34 cellular contexts compared by ENCODE assay signal in the genomic region with DNA sequence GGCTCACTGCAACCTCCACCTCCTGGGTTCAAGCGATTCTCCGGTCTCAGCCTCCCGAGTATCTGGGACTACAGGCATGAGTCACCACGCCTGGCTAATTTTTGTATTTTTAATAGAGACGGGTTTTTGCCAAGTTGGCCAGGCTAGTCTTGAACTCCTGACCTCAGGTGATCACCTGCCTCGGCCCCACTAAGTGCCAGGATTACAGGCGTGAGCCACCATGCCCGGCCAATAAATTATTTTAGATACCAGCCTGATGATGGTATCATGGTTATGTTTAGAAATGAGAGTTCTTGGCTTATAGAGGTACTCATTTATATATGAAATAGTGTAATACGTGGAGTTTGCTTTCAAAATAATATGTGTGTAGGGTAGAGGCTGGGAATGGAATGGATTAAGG.
"Had no signal": no experiment of that assay in that cellular context is flagged by ENCODE, and none has a peak within 500 bp of the region (broad histone marks: within the 10 kb centered on the region; RNA-seq: fewer than 3 reads in every experiment).

No MANE protein-coding gene starts in this region.

- H3K4me2 ChIP-seq: KMS-11 had no signal

- H3K9me3 ChIP-seq: MG63 had no signal

- H3K36me3 ChIP-seq: MG63 had no signal

- H3K27ac ChIP-seq: KMS-11 had no signal

- H3K4me3 ChIP-seq: MG63 had no signal

- DNase-seq: Karpas-422, Kasumi-1, MG63, MM.1S, MV-4-11, NCI-H1048, NCI-H1092, NCI-H1092 treated with DMSO at 0.1 percent for 48 hours, NCI-H1105, NCI-H1105 treated with DMSO at 0.1 percent for 48 hours, NCI-H1417 treated with DMSO at 0.1 percent for 48 hours, NCI-H1436, NCI-H1436 treated with DMSO at 0.1 percent for 48 hours, NCI-H146, NCI-H1694, NCI-H1694 treated with DMSO at 0.1 percent for 48 hours, NCI-H187, NCI-H187 treated with DMSO at 0.1 percent for 48 hours, NCI-H1930, NCI-H2029, NCI-H2029 treated with DMSO at 0.1 percent for 48 hours, NCI-H2081, NCI-H2081 treated with DMSO at 0.1 percent for 48 hours, NCI-H2107, NCI-H2171, NCI-H2227 treated with DMSO at 0.1 percent for 48 hours, NCI-H226, NCI-H345, NCI-H446, NCI-H446 treated with DMSO at 0.1 percent for 48 hours, NCI-H510A, NCI-H510A treated with DMSO at 0.1 percent for 48 hours, NCI-H524 had no signal
